Comparison of ENCODE assay signal across 21 cellular contexts in genomic region chr9:85541876-85542275, GRCh38.
DNase-seq lines count a peak whose midpoint lies in the region; ATAC-seq, FAIRE-seq and TF ChIP-seq lines count a peak whose summit lies in the region.
"Had no signal": no experiment of that assay in that cellular context is flagged by ENCODE, and none has a peak within 500 bp of the region (broad histone marks: within the 10 kb centered on the region; RNA-seq: fewer than 3 reads in every experiment).

No MANE protein-coding gene starts in this region.

- peaks cover 5% of the 10 kb centered on the region for H3K4me1 Mint-ChIP-seq in astrocyte (ENCODE audit: low read depth, unreplicated experiment)

- H3K9ac ChIP-seq in astrocyte (ENCODE audit: low read length), result no peak overlapping the region

- DNase-seq in EH (ENCODE audit: low read depth), result peak; percentile 12
- DNase-seq in astrocyte (ENCODE audit: low read depth), result peak; percentile 84
- peak; percentile 11 for DNase-seq in fibroblast of the aortic adventitia (ENCODE audit: low read depth)
- peak in 1 of 49 donors; percentile 8 for DNase-seq in substantia nigra (lab: John Stamatoyannopoulos, UW)
- no peak for DNase-seq in ureter (ENCODE audit: low spot score)
- DNase-seq in spleen, result no peak
- DNase-seq in A673 (ENCODE audit: low spot score), result no peak
- DNase-seq: COR-L47, DMS153, GOT3, HFFc6, NCI-H1436 treated with DMSO at 0.1 percent for 48 hours, NCI-H226, NCI-H526, RPMI8226 had no signal

- H3K4me1 ChIP-seq in astrocyte (ENCODE audit: insufficient read depth, low read length) (peaks cover 3% of the 10 kb centered on the region), spleen (no peaks in the 10 kb centered on the region), A673 (ENCODE audit: insufficient read depth, low read length, poor library complexity, severe bottlenecking) (no peaks in the 10 kb centered on the region)

- no peaks in the 10 kb centered on the region for H3K27me3 Mint-ChIP-seq in astrocyte (ENCODE audit: low read depth, unreplicated experiment)

- POLR2A ChIA-PET in A673 (lab: Charles Lee; ENCODE audit: low non-redundant PET), result no interaction called here

- H3K9me3 Mint-ChIP-seq in astrocyte (ENCODE audit: unreplicated experiment), result no peaks in the 10 kb centered on the region
- H3K9me3 Mint-ChIP-seq: HFFc6 had no signal

- H3K4me3 ChIP-seq in astrocyte (ENCODE audit: insufficient read depth, low read depth, low read length) (no peak overlapping the region), fibroblast of the aortic adventitia (ENCODE audit: low read depth, low read length) (no peak overlapping the region), spleen (no peak overlapping the region), A673 (ENCODE audit: low read depth, low read length, poor library complexity, severe bottlenecking) (no peak overlapping the region)
- H3K4me3 ChIP-seq: GM12878 had no signal

- WGBS in spleen, 5 donors, result 79 to 99% (median 91%) methylated on average over 4 of the region's 4 CpGs

- no peaks in the 10 kb centered on the region for H3K79me2 ChIP-seq in astrocyte (ENCODE audit: insufficient read depth, low read length)

- H3K27ac ChIP-seq in astrocyte (ENCODE audit: low read depth, low read length), result no peak overlapping the region
- peak overlapping the region; percentile 37 for H3K27ac ChIP-seq in substantia nigra (ENCODE audit: low read depth, low read length, poor library complexity, severe bottlenecking)
- no peak overlapping the region for H3K27ac ChIP-seq in spleen
- H3K27ac ChIP-seq in A673 (ENCODE audit: low read depth, low read length, poor library complexity, severe bottlenecking), result no peak overlapping the region
- H3K27ac ChIP-seq: C4-2B had no signal

- no peak for FAIRE-seq in astrocyte (lab: Jason Lieb, UNC)
- FAIRE-seq: A204.1, GM12878, GM19239, HTR-8/SVneo had no signal

- no peak for TF ChIP-seq CTCF in astrocyte (IDR thresholded peaks at IDR 0.05; ENCODE audit: insufficient read depth, low read depth, low read length)
- no peak for TF ChIP-seq CTCF in fibroblast of the aortic adventitia (IDR thresholded peaks at IDR 0.05; ENCODE audit: insufficient read depth, low read length)
- TF ChIP-seq CTCF in spleen (IDR thresholded peaks at IDR 0.05 in 8 of 11, conservative IDR thresholded peaks at IDR 0.05 in 3 of 11), result no peak
- no peak for TF ChIP-seq CTCF in A673 (conservative IDR thresholded peaks at IDR 0.05; ENCODE audit: low read depth, low read length)

- intact Hi-C loops in spleen (cut with DNase I; ENCODE audit: low total_unique reads), result no loop called here
- intact Hi-C loops in A673 (cut with micrococcal nuclease; ENCODE audit: unreplicated experiment), result no loop called here

- TF ChIP-seq POLR2A in spleen (IDR thresholded peaks at IDR 0.05), result no peak

- no peak overlapping the region for H3K4me3 Mint-ChIP-seq in astrocyte (ENCODE audit: unreplicated experiment)
- H3K4me3 Mint-ChIP-seq: HFFc6 had no signal

- no peak for ATAC-seq in GM18502 (IDR thresholded peaks at IDR 0.05; ENCODE audit: poor library complexity, unreplicated experiment)
- ATAC-seq: GM12878 had no signal

- no peak overlapping the region for H3K27ac Mint-ChIP-seq in astrocyte (ENCODE audit: unreplicated experiment)
- H3K27ac Mint-ChIP-seq: HFFc6 had no signal

- no peaks in the 10 kb centered on the region for H3K36me3 Mint-ChIP-seq in astrocyte (ENCODE audit: low read depth, unreplicated experiment)

- H3K36me3 ChIP-seq in astrocyte (ENCODE audit: insufficient read depth, low read length), result no peaks in the 10 kb centered on the region
- peaks cover 0 to 6% (median 0%) of the 10 kb centered on the region in 6 donors for H3K36me3 ChIP-seq in spleen
- no peaks in the 10 kb centered on the region for H3K36me3 ChIP-seq in A673 (ENCODE audit: insufficient read depth, low read length, poor library complexity, severe bottlenecking)

- no peak overlapping the region for H2AFZ ChIP-seq in astrocyte (ENCODE audit: low read depth, low read length)

- no peaks in the 10 kb centered on the region for H3K9me3 ChIP-seq in astrocyte (ENCODE audit: insufficient read depth, low read depth, low read length)
- no peaks in the 10 kb centered on the region for H3K9me3 ChIP-seq in spleen
- no peaks in the 10 kb centered on the region for H3K9me3 ChIP-seq in A673 (ENCODE audit: low read depth, low read length, poor library complexity, severe bottlenecking)

- no peak overlapping the region for H3K4me2 ChIP-seq in astrocyte (ENCODE audit: low read length)

- H3K27me3 ChIP-seq in astrocyte (ENCODE audit: insufficient read depth, low read length) (no peaks in the 10 kb centered on the region), spleen (replicated peaks in 1 of 7) (no peaks in the 10 kb centered on the region), A673 (replicated peaks; ENCODE audit: insufficient read depth, low read depth, low read length, poor library complexity) (no peaks in the 10 kb centered on the region)

- no peaks in the 10 kb centered on the region for H4K20me1 ChIP-seq in astrocyte (ENCODE audit: insufficient read depth, low read length)

- no TSS peak for BruUV-seq in A673 (replicated peaks; lab: Mats Ljungman, UMichigan)

- CTCF ChIA-PET in A673 (lab: Charles Lee), result no interaction called here

Comparison
In these comparisons a context has a peak if more than half of its experiments do, and no peak if none do; other contexts are left out.
1. DNase-seq: peak in EH (single experiment), astrocyte (single experiment) and fibroblast of the aortic adventitia (single experiment); none in ureter (single experiment), spleen (single experiment) and A673 (single experiment).